In genomic region chr3:139016430-139017048, GRCh38 we compare ENCODE assay signal across 1 cellular context.
TF ChIP-seq lines count a peak whose summit lies in the region.

No MANE protein-coding gene starts in this region.

TF ChIP-seq in HepG2, 621 proteins besides CTCF, POLR2A, EP300 and RAD21:
- peak; percentile 69 for TF ChIP-seq NFE2L2 (IDR thresholded peaks at IDR 0.05; ENCODE audit: low read length)
- no peak for TF ChIP-seq TCF12 (IDR thresholded peaks at IDR 0.05)
- no peak for TF ChIP-seq TCF12 (CRISPR knock-in tag; IDR thresholded peaks at IDR 0.05)
- no peak for TF ChIP-seq GATAD2A (CRISPR knock-in tag; IDR thresholded peaks at IDR 0.05)
- TF ChIP-seq ZFP36L1 (CRISPR knock-in tag; IDR thresholded peaks at IDR 0.05), result no peak
- TF ChIP-seq CEBPB (IDR thresholded peaks at IDR 0.05; ENCODE audit: borderline replicate concordance, low read depth, low read length), result no peak
- TF ChIP-seq ASH2L (IDR thresholded peaks at IDR 0.05; ENCODE audit: insufficient read length, low read depth, low read length), result no peak
- TF ChIP-seq NFKB2 (CRISPR knock-in tag; IDR thresholded peaks at IDR 0.05; ENCODE audit: borderline replicate concordance), result no peak
- TF ChIP-seq KAT7 (CRISPR knock-in tag; IDR thresholded peaks at IDR 0.05; ENCODE audit: borderline replicate concordance), result no peak
- no peak for TF ChIP-seq WIZ (CRISPR knock-in tag; IDR thresholded peaks at IDR 0.05)
- peak; percentile 60; the same call in 1 of the 2 replicates for TF ChIP-seq LCORL (IDR thresholded peaks at IDR 0.05)
- no peak for TF ChIP-seq LCORL (CRISPR knock-in tag; IDR thresholded peaks at IDR 0.05)
- no peak for TF ChIP-seq ARNT (IDR thresholded peaks at IDR 0.05)
- TF ChIP-seq, protein P1, sequence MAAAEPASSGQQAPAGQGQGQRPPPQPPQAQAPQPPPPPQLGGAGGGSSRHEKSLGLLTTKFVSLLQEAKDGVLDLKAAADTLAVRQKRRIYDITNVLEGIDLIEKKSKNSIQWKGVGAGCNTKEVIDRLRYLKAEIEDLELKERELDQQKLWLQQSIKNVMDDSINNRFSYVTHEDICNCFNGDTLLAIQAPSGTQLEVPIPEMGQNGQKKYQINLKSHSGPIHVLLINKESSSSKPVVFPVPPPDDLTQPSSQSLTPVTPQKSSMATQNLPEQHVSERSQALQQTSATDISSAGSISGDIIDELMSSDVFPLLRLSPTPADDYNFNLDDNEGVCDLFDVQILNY (CRISPR knock-in tag; conservative IDR thresholded peaks at IDR 0.05), result no peak
- no peak for TF ChIP-seq ZNF276 (CRISPR knock-in tag; IDR thresholded peaks at IDR 0.05; ENCODE audit: low read depth)
- TF ChIP-seq MAFK (conservative IDR thresholded peaks at IDR 0.05 in 1 of 2, IDR thresholded peaks at IDR 0.05 in 1 of 2; ENCODE audit: low read length in 2 of 2), result peak; percentile 24 to 37; a peak in 2 of 4 replicates
- TF ChIP-seq ZNF850 (CRISPR knock-in tag; conservative IDR thresholded peaks at IDR 0.05), result no peak
- no peak for TF ChIP-seq ATF2 (CRISPR knock-in tag; IDR thresholded peaks at IDR 0.05)
- no peak for TF ChIP-seq NCOR1 (IDR thresholded peaks at IDR 0.05; ENCODE audit: borderline replicate concordance, low read length)
- TF ChIP-seq MAFF (IDR thresholded peaks at IDR 0.05; ENCODE audit: low read depth, low read length), result 0 out of 2 replicates have a peak, but pooled peaks have one; percentile 31
- TF ChIP-seq, protein P2, sequence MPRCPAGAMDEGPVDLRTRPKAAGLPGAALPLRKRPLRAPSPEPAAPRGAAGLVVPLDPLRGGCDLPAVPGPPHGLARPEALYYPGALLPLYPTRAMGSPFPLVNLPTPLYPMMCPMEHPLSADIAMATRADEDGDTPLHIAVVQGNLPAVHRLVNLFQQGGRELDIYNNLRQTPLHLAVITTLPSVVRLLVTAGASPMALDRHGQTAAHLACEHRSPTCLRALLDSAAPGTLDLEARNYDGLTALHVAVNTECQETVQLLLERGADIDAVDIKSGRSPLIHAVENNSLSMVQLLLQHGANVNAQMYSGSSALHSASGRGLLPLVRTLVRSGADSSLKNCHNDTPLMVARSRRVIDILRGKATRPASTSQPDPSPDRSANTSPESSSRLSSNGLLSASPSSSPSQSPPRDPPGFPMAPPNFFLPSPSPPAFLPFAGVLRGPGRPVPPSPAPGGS (CRISPR knock-in tag; IDR thresholded peaks at IDR 0.05), result no peak
- no peak for TF ChIP-seq KAT2B (IDR thresholded peaks at IDR 0.05; ENCODE audit: borderline replicate concordance, low read depth, low read length)
- no peak for TF ChIP-seq ATF6 (CRISPR knock-in tag; conservative IDR thresholded peaks at IDR 0.05)
- TF ChIP-seq ZBTB3 (CRISPR knock-in tag; IDR thresholded peaks at IDR 0.05; ENCODE audit: borderline replicate concordance, low read depth), result no peak
- no peak for TF ChIP-seq FOXA3 (CRISPR knock-in tag; IDR thresholded peaks at IDR 0.05)
